Comparison of ENCODE assay signal across 12 cellular contexts in genomic region chr2:15223887-15224286, GRCh38.
DNase-seq lines count a peak whose midpoint lies in the region; ATAC-seq and TF ChIP-seq lines count a peak whose summit lies in the region.
"Had no signal": no experiment of that assay in that cellular context is flagged by ENCODE, and none has a peak within 500 bp of the region (broad histone marks: within the 10 kb centered on the region; RNA-seq: fewer than 3 reads in every experiment).

No MANE protein-coding gene starts in this region.

- H3K27ac ChIP-seq in left lung: no peak overlapping the region
- H3K27ac ChIP-seq: HL-60 had no signal

- CTCF ChIA-PET in activated CD4-positive, alpha-beta memory T cell treated with anti-CD3 and anti-CD28 coated beads for 36 hours (lab: Charles Lee): no interaction called here

- H3K36me3 ChIP-seq in left lung: peaks cover 0 to 8% of the 10 kb centered on the region in 2 donors

- no peaks in the 10 kb centered on the region for H3K4me1 Mint-ChIP-seq in activated CD4-positive, alpha-beta memory T cell treated with anti-CD3 and anti-CD28 coated beads for 36 hours (ENCODE audit: low read depth)

- ATAC-seq in HG03378 (IDR thresholded peaks at IDR 0.05; ENCODE audit: unreplicated experiment) (peak; percentile 59), left lung (peak; percentile 49)
- ATAC-seq: left ventricle myocardium superior, sciatic nerve had no signal

- POLR2A ChIA-PET in activated CD4-positive, alpha-beta memory T cell treated with anti-CD3 and anti-CD28 coated beads for 36 hours (lab: Charles Lee): no interaction called here

- no peaks in the 10 kb centered on the region for H3K27me3 ChIP-seq in left lung

- intact Hi-C loops in left lung (cut with DNase I): no loop called here
- intact Hi-C loops in activated CD4-positive, alpha-beta memory T cell treated with anti-CD3 and anti-CD28 coated beads for 36 hours (cut with micrococcal nuclease): no loop called here

- H3K9me3 Mint-ChIP-seq in activated CD4-positive, alpha-beta memory T cell treated with anti-CD3 and anti-CD28 coated beads for 36 hours: peaks cover 4% of the 10 kb centered on the region
- H3K9me3 Mint-ChIP-seq: activated T-cell treated with anti-CD3 and anti-CD28 coated beads, Interleukin-2, amount 50 U/mL, for 24 hours had no signal

- DNase-seq in EH (ENCODE audit: low read depth) (peak; percentile 87), astrocyte of the hippocampus (ENCODE audit: low read depth, low spot score) (peak; percentile 72), left lung (no peak), NCI-H2107 (lab: John Stamatoyannopoulos, UW) (no peak), midbrain (lab: John Stamatoyannopoulos, UW) (no peak)
- no peak for DNase-seq in activated T-cell treated with anti-CD3 and anti-CD28 coated beads, Interleukin-2, amount 50 U/mL, for 48 hours
- no peak for DNase-seq in activated CD4-positive, alpha-beta memory T cell treated with anti-CD3 and anti-CD28 coated beads for 36 hours
- DNase-seq: activated T-cell treated with anti-CD3 and anti-CD28 coated beads, Interleukin-2, amount 50 U/mL, for 24 hours; left ventricle myocardium superior had no signal

- H3K4me3 Mint-ChIP-seq in activated CD4-positive, alpha-beta memory T cell treated with anti-CD3 and anti-CD28 coated beads for 36 hours: no peak overlapping the region
- H3K4me3 Mint-ChIP-seq: activated T-cell treated with anti-CD3 and anti-CD28 coated beads, Interleukin-2, amount 50 U/mL, for 24 hours had no signal

- no peak overlapping the region for H3K4me3 ChIP-seq in left lung

- no peak for TF ChIP-seq CTCF in left lung (IDR thresholded peaks at IDR 0.05)

- no peaks in the 10 kb centered on the region for H3K4me1 ChIP-seq in left lung

- H3K27me3 Mint-ChIP-seq in activated CD4-positive, alpha-beta memory T cell treated with anti-CD3 and anti-CD28 coated beads for 36 hours: no peaks in the 10 kb centered on the region
- H3K27me3 Mint-ChIP-seq: activated T-cell treated with anti-CD3 and anti-CD28 coated beads, Interleukin-2, amount 50 U/mL, for 24 hours had no signal

- H3K27ac Mint-ChIP-seq in activated CD4-positive, alpha-beta memory T cell treated with anti-CD3 and anti-CD28 coated beads for 36 hours: no peak overlapping the region
- H3K27ac Mint-ChIP-seq: activated T-cell treated with anti-CD3 and anti-CD28 coated beads, Interleukin-2, amount 50 U/mL, for 24 hours had no signal

- H3K9me3 ChIP-seq in left lung: peaks cover 0 to 3% of the 10 kb centered on the region in 2 donors

- H3K36me3 Mint-ChIP-seq in activated CD4-positive, alpha-beta memory T cell treated with anti-CD3 and anti-CD28 coated beads for 36 hours: peaks cover 43% of the 10 kb centered on the region

Comparison
In these comparisons a context has a peak if more than half of its experiments do, and no peak if none do; other contexts are left out.
1. DNase-seq: peak in EH (single experiment) and astrocyte of the hippocampus (single experiment); none in left lung (0 of 2), activated T-cell treated with anti-CD3 and anti-CD28 coated beads, Interleukin-2, amount 50 U/mL, for 48 hours (0 of 2), activated CD4-positive, alpha-beta memory T cell treated with anti-CD3 and anti-CD28 coated beads for 36 hours (single experiment), NCI-H2107 (single experiment) and midbrain (single experiment).